In genomic region chr9:132609829-132610228, GRCh38 we compare ENCODE assay signal across 17 cellular contexts. TPM values are rescaled to one million over a fixed set of nuclear protein-coding genes. Genes with fewer than 3 reads are reported as not detected.
DNase-seq lines count a peak whose midpoint lies in the region; ATAC-seq and TF ChIP-seq lines count a peak whose summit lies in the region.
"Had no signal": no experiment of that assay in that cellular context is flagged by ENCODE, and none has a peak within 500 bp of the region (broad histone marks: within the 10 kb centered on the region; RNA-seq: fewer than 3 reads in every experiment).

No MANE protein-coding gene starts in this region.

- H3K79me2 ChIP-seq in neural progenitor cell (ENCODE audit: low read depth), result no peaks in the 10 kb centered on the region

- DNase-seq in GM03348 (ENCODE audit: low spot score) (peak; percentile 79), MV-4-11 (lab: John Stamatoyannopoulos, UW) (peak; percentile 82), choroid plexus epithelial cell (ENCODE audit: low read depth) (peak; percentile 79), neural progenitor cell (ENCODE audit: low spot score) (no peak), heart right ventricle (no peak), NCI-H1436 (lab: John Stamatoyannopoulos, UW) (no peak), cerebellum (ENCODE audit: low spot score) (no peak), Caco-2 (no peak)
- DNase-seq: activated B cell treated with CpG ODN at 0.5 μM for 24 hours; activated CD8-positive, alpha-beta memory T cell treated with anti-CD3 and anti-CD28 coated beads, Interleukin-2, amount 50 U/mL, for 48 hours; hippocampal formation; NCI-H2029 treated with DMSO at 0.1 percent for 48 hours; NCI-H774; SIG-M5; spleen had no signal

- H4K20me1 ChIP-seq in neural progenitor cell (ENCODE audit: low read depth), result peaks cover 61% of the 10 kb centered on the region

- H3K36me3 Mint-ChIP-seq in neural progenitor cell, result peaks cover 32% of the 10 kb centered on the region
- peaks cover 58% of the 10 kb centered on the region for H3K36me3 Mint-ChIP-seq in Caco-2 (ENCODE audit: insufficient read depth, unreplicated experiment)

- H3F3A ChIP-seq in neural progenitor cell (ENCODE audit: low read depth), result peaks cover 42% of the 10 kb centered on the region

- H3K36me3 ChIP-seq in neural progenitor cell (no peaks in the 10 kb centered on the region), heart right ventricle (peaks cover 0 to 98% (median 20%) of the 10 kb centered on the region in 9 donors), Caco-2 (ENCODE audit: control insufficient read depth, insufficient read depth, low read length) (peaks cover 2% of the 10 kb centered on the region)

- H3K4me1 ChIP-seq in neural progenitor cell (peaks cover 30% of the 10 kb centered on the region), heart right ventricle (no peaks in the 10 kb centered on the region), Caco-2 (no peaks in the 10 kb centered on the region)
- H3K4me1 ChIP-seq: spleen had no signal

- peak overlapping the region; percentile 38 for H3K4me2 ChIP-seq in neural progenitor cell
- H3K4me2 ChIP-seq: KMS-11 had no signal

- TF ChIP-seq CTCF in choroid plexus epithelial cell (conservative IDR thresholded peaks at IDR 0.05; ENCODE audit: low read depth, low read length) (no peak), neural progenitor cell (IDR thresholded peaks at IDR 0.05) (no peak), heart right ventricle (IDR thresholded peaks at IDR 0.05) (no peak), Caco-2 (IDR thresholded peaks at IDR 0.05; ENCODE audit: insufficient read depth in 1 of 2, low read depth in 1 of 2, low read length in 1 of 2, severe bottlenecking in 1 of 2, unreplicated experiment in 1 of 2) (no peak)

- POLR2A ChIA-PET in Caco-2 (lab: Charles Lee), result no interaction called here

- no peak overlapping the region for H3K9ac ChIP-seq in neural progenitor cell
- H3K9ac ChIP-seq: KMS-11 had no signal

- intact Hi-C loops in heart right ventricle (cut with DNase I) (no loop called here), Caco-2 (cut with micrococcal nuclease; ENCODE audit: unreplicated experiment) (no loop called here)

- H3K4me3 ChIP-seq in choroid plexus epithelial cell (ENCODE audit: low read depth, low read length), result no peak overlapping the region
- H3K4me3 ChIP-seq in neural progenitor cell, result no peak overlapping the region
- H3K4me3 ChIP-seq in heart right ventricle, result no peak overlapping the region
- no peak overlapping the region for H3K4me3 ChIP-seq in Caco-2 (ENCODE audit: low read depth, low read length)
- H3K4me3 ChIP-seq: spleen had no signal

- H2AFZ ChIP-seq in neural progenitor cell (replicated peaks), result no peak overlapping the region

- H3K4me3 Mint-ChIP-seq in neural progenitor cell (no peak overlapping the region), Caco-2 (ENCODE audit: unreplicated experiment) (no peak overlapping the region)
- H3K4me3 Mint-ChIP-seq: activated B cell treated with CpG ODN at 0.5 μM for 24 hours had no signal

- H3K27me3 ChIP-seq in neural progenitor cell, result peaks cover 7% of the 10 kb centered on the region
- no peaks in the 10 kb centered on the region for H3K27me3 ChIP-seq in heart right ventricle
- no peaks in the 10 kb centered on the region for H3K27me3 ChIP-seq in Caco-2 (replicated peaks; ENCODE audit: control insufficient read depth, insufficient read depth, low read length)
- H3K27me3 ChIP-seq: spleen had no signal

- CTCF ChIA-PET in Caco-2 (lab: Charles Lee), result no interaction called here

- WGBS in heart right ventricle, 2 donors, result 87 to 98% methylated on average over 7 of the region's 7 CpGs

- no peaks in the 10 kb centered on the region for H3K9me3 Mint-ChIP-seq in neural progenitor cell
- H3K9me3 Mint-ChIP-seq in Caco-2 (ENCODE audit: unreplicated experiment), result no peaks in the 10 kb centered on the region
- H3K9me3 Mint-ChIP-seq: activated B cell treated with CpG ODN at 0.5 μM for 24 hours had no signal

- H3K27ac Mint-ChIP-seq in neural progenitor cell (no peak overlapping the region), Caco-2 (ENCODE audit: unreplicated experiment) (no peak overlapping the region)
- H3K27ac Mint-ChIP-seq: activated B cell treated with CpG ODN at 0.5 μM for 24 hours had no signal

- H3K4me1 Mint-ChIP-seq in neural progenitor cell, result peaks cover 54% of the 10 kb centered on the region
- no peaks in the 10 kb centered on the region for H3K4me1 Mint-ChIP-seq in Caco-2 (ENCODE audit: low read depth, unreplicated experiment)
- H3K4me1 Mint-ChIP-seq: activated B cell treated with CpG ODN at 0.5 μM for 24 hours had no signal

- ATAC-seq in heart right ventricle, result no peak

- BruUV-seq in Caco-2 (replicated peaks; lab: Mats Ljungman, UMichigan), result no TSS peak

- H3K9me3 ChIP-seq in neural progenitor cell (ENCODE audit: low read depth) (no peaks in the 10 kb centered on the region), heart right ventricle (no peaks in the 10 kb centered on the region), Caco-2 (no peaks in the 10 kb centered on the region)
- H3K9me3 ChIP-seq: spleen had no signal

- H3K27ac ChIP-seq in neural progenitor cell, result no peak overlapping the region
- H3K27ac ChIP-seq in heart right ventricle, result no peak overlapping the region
- H3K27ac ChIP-seq: KMS-11, spleen had no signal

- peaks cover 6% of the 10 kb centered on the region for H3K27me3 Mint-ChIP-seq in neural progenitor cell (ENCODE audit: insufficient read depth, low read depth)
- no peaks in the 10 kb centered on the region for H3K27me3 Mint-ChIP-seq in Caco-2 (ENCODE audit: insufficient read depth, unreplicated experiment)
- H3K27me3 Mint-ChIP-seq: activated B cell treated with CpG ODN at 0.5 μM for 24 hours had no signal

RNA-seq across cellular contexts. Expression of gene BARHL1, which starts 27.4 kb away (rescaled TPM):
- total RNA-seq in neural progenitor cell (ENCODE audit: low replicate concordance), result 1.0 and 3.1 TPM in 2 replicates
- total RNA-seq in heart right ventricle, result not detected
- not detected for polyA plus RNA-seq in heart right ventricle
- total RNA-seq in cerebellum, result 19.3 TPM
- total RNA-seq in Caco-2 (2022), result not detected in 2 replicates
- total RNA-seq: activated B cell treated with CpG ODN at 0.5 μM for 24 hours, liver, spleen had no signal
- polyA plus RNA-seq: liver, spleen had no signal

RNA-seq across cellular contexts. Expression of gene DDX31, which starts 60.0 kb away (rescaled TPM):
- total RNA-seq in neural progenitor cell (ENCODE audit: low replicate concordance) (22.9 and 25.7 TPM in 2 replicates), heart right ventricle (1 to 10 TPM; 4.2 to 6.4 (median 5.1) TPM), cerebellum (21.4 TPM), Caco-2 (2022) (23.1 and 24.3 TPM in 2 replicates)
- polyA plus RNA-seq in heart right ventricle, result 1 to 10 TPM; 4.0 to 5.3 TPM

Comparison
In these comparisons a context has a peak if more than half of its experiments do, and no peak if none do; other contexts are left out.
1. DNase-seq: peak in GM03348 (single experiment), MV-4-11 (single experiment) and choroid plexus epithelial cell (single experiment); none in neural progenitor cell (single experiment), heart right ventricle (0 of 2), NCI-H1436 (single experiment), cerebellum (single experiment) and Caco-2 (0 of 2).